1 cellular context compared by ENCODE assay signal in genomic region chr11:73384127-73384441, GRCh38.
TF ChIP-seq lines count a peak whose summit lies in the region.

No MANE protein-coding gene starts in this region.

TF ChIP-seq in IMR-90, 13 proteins besides CTCF, POLR2A, EP300 and RAD21:
- TF ChIP-seq MXI1 (IDR thresholded peaks at IDR 0.05; ENCODE audit: borderline replicate concordance, low read depth, low read length) (no peak), FOS (IDR thresholded peaks at IDR 0.05; ENCODE audit: low read depth, low read length) (no peak), CEBPB (IDR thresholded peaks at IDR 0.05; ENCODE audit: low read depth, low read length) (no peak), RCOR1 (IDR thresholded peaks at IDR 0.05; ENCODE audit: insufficient replicate concordance, low read length) (no peak), MAFK (IDR thresholded peaks at IDR 0.05; ENCODE audit: low read depth, low read length) (no peak), RFX5 (IDR thresholded peaks at IDR 0.05; ENCODE audit: low read depth, low read length) (no peak), CHD1 (IDR thresholded peaks at IDR 0.05; ENCODE audit: low read depth, low read length) (no peak), MAZ (IDR thresholded peaks at IDR 0.05; ENCODE audit: borderline replicate concordance, low read depth, low read length) (no peak)
